Comparison of ENCODE assay signal across 15 cellular contexts in the genomic region with DNA sequence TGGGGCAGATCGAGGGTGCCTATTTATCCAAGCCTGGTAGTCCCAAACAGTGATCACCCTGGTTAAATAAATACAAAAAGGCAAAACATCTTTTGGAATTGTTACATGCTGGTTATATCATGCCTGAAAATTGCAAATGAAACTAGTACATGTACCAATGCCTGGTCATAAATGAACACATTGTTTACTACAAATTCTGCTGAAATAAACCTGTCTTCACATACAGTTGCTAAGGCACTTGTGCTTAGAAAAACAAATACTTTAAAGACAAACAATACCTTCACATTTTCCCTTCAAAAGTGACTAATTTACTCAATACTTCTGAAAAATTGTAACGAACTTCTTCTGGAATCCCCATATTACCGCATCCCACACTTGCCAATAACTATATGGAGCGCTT.
"Had no signal": no experiment of that assay in that cellular context is flagged by ENCODE, and none has a peak within 500 bp of the region (broad histone marks: within the 10 kb centered on the region; RNA-seq: fewer than 3 reads in every experiment).

No MANE protein-coding gene starts in this region.

- H3K36me3 ChIP-seq: cardiac muscle cell, esophagus squamous epithelium, gastrocnemius medialis, left lung, spleen, upper lobe of left lung had no signal

- H3K27me3 ChIP-seq: esophagus squamous epithelium, gastrocnemius medialis, left lung, spleen, upper lobe of left lung had no signal

- H3K27ac Mint-ChIP-seq: activated T-helper 1 cell treated with anti-CD3 and anti-CD28 coated beads, Interleukin-12 subunit alpha, Interleukin-12 subunit beta, Interleukin-2, Interleukin-4 antibody, amounts not matched to agents 30 ng/mL and 10 ng/mL and 1 ng/mL, durations not matched to agents 14 hours and 24 hours and 36 hours; T-cell had no signal

- H3K4me3 Mint-ChIP-seq: activated T-helper 1 cell treated with anti-CD3 and anti-CD28 coated beads, Interleukin-12 subunit alpha, Interleukin-12 subunit beta, Interleukin-2, Interleukin-4 antibody, amounts not matched to agents 30 ng/mL and 10 ng/mL and 1 ng/mL, durations not matched to agents 14 hours and 24 hours and 36 hours had no signal

- H3K9me3 ChIP-seq: esophagus squamous epithelium, gastrocnemius medialis, left lung, spleen, upper lobe of left lung had no signal

- H3K4me3 ChIP-seq: cardiac muscle cell, gastrocnemius medialis, left lung, spleen, upper lobe of left lung had no signal

- H3K27ac ChIP-seq: cardiac muscle cell, gastrocnemius medialis, left lung, upper lobe of left lung, VCaP had no signal

- H3K27me3 Mint-ChIP-seq: T-cell had no signal

- H3K9me3 Mint-ChIP-seq: activated T-helper 1 cell treated with anti-CD3 and anti-CD28 coated beads, Interleukin-12 subunit alpha, Interleukin-12 subunit beta, Interleukin-2, Interleukin-4 antibody, amounts not matched to agents 30 ng/mL and 10 ng/mL and 1 ng/mL, durations not matched to agents 14 hours and 24 hours and 36 hours; T-cell had no signal

- DNase-seq: activated CD4-positive, alpha-beta T cell treated with anti-CD3 and anti-CD28 coated beads for 48 hours; activated naive CD4-positive, alpha-beta T cell; esophagus squamous epithelium; gastrocnemius medialis; left lung; mesendoderm; posterior cingulate gyrus; spleen; stimulated activated CD4-positive, alpha-beta T cell treated with anti-CD3 and anti-CD28 coated beads, Interleukin-2, amount 100 ng/mL, for 24 hours; stimulated activated naive CD4-positive, alpha-beta T cell treated with Interleukin-2 at 50 U/mL for 16 hours; T-cell; upper lobe of left lung had no signal

- ATAC-seq: gastrocnemius medialis, left lung, T-cell had no signal
